In the genomic region with DNA sequence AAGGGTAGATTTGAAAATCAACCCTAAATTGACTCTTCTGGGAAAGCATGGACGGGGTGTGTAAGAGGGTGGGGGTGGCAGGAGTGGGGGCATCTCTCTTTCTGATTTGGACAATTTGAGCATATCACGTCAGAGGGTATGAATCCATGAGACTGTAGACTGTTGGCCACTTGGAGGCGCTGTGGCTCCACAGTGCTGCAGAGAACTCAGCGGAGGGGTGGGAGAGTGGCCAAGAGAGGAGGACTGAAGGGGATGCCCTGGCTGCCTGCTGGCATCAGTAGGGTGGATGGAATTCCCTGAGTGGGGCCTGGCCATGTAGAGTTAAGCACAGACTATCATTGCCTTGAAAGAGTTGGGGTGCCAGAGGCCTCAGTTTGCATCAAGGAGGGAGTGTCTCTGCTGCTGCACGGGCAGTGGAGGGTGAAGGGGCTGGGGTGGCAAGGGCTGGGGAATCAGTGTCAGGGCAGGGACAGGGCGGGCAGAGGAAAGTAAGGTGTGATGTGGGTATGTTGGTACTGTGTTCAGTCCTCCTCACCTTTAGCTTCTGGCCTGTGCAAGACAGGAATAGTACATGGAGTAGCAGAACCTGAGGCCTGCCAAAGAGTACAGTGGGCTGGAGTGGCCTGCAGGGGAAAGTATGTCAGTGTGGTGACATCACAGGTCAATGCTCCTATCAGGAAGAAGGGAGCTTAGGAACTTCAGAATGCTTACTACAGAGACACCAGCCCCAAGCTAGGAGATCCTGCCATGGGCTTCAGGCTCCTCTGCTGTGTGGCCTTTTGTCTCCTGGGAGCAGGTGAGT, we compare ENCODE assay signal across 8 cellular contexts.
DNase-seq lines count a peak whose midpoint lies in the region; ATAC-seq and TF ChIP-seq lines count a peak whose summit lies in the region.

No MANE protein-coding gene starts in this region.

- TF ChIP-seq POLR2A in NB4 (IDR thresholded peaks at IDR 0.05; ENCODE audit: extremely low read depth, insufficient read length): no peak

- no CpG with 5 or more reads among the region's 6 CpGs for WGBS in mesendoderm (ENCODE audit: extremely low coverage, insufficient coverage, low lambda C conversion rate)

- CTCF ChIA-PET in activated naive CD4-positive, alpha-beta T cell treated with anti-CD3 and anti-CD28 coated beads for 36 hours (lab: Charles Lee): interaction anchor here (0.9 to 2.3 kb wide), 5 partner anchors 11 to 823 kb away, joined by 3 to 6 read pairs (median 4); no protein-coding TSS in a partner anchor

- intact Hi-C loops in activated naive CD4-positive, alpha-beta T cell treated with anti-CD3 and anti-CD28 coated beads for 36 hours (cut with micrococcal nuclease): loop anchor here (1.0 kb wide), 1 partner anchor 92 kb away; no protein-coding TSS in a partner anchor

- peak overlapping the region; percentile 42 for H3K4me3 Mint-ChIP-seq in activated naive CD4-positive, alpha-beta T cell treated with anti-CD3 and anti-CD28 coated beads for 36 hours

- no peaks in the 10 kb centered on the region for H3K4me1 ChIP-seq in mesendoderm (ENCODE audit: control insufficient read depth, low read depth, low read length)

- no peaks in the 10 kb centered on the region for H3K27me3 Mint-ChIP-seq in activated naive CD4-positive, alpha-beta T cell treated with anti-CD3 and anti-CD28 coated beads for 36 hours (ENCODE audit: low read depth)

- no peaks in the 10 kb centered on the region for H3K79me1 ChIP-seq in mesendoderm (ENCODE audit: low read length)

- no peaks in the 10 kb centered on the region for H3K36me3 Mint-ChIP-seq in activated naive CD4-positive, alpha-beta T cell treated with anti-CD3 and anti-CD28 coated beads for 36 hours (ENCODE audit: low read depth)

- no peak overlapping the region for H2AK5ac ChIP-seq in mesendoderm (ENCODE audit: low read length)

- H3K4me3 ChIP-seq in GM12864 (ENCODE audit: low read depth, low read length): no peak overlapping the region
- H3K4me3 ChIP-seq in NB4 (ENCODE audit: low read depth, low read length): no peak overlapping the region
- no peak overlapping the region for H3K4me3 ChIP-seq in mesendoderm (ENCODE audit: low read length)

- H3K18ac ChIP-seq in mesendoderm (ENCODE audit: low read length): no peak overlapping the region

- H3K9me3 Mint-ChIP-seq in activated naive CD4-positive, alpha-beta T cell treated with anti-CD3 and anti-CD28 coated beads for 36 hours: no peaks in the 10 kb centered on the region

- H3K36me3 ChIP-seq in mesendoderm (ENCODE audit: control insufficient read depth, insufficient read depth, low read length): no peaks in the 10 kb centered on the region

- no peak overlapping the region for H2BK120ac ChIP-seq in mesendoderm (ENCODE audit: low read depth, low read length)

- H3K4ac ChIP-seq in mesendoderm (ENCODE audit: low read depth, low read length): no peak overlapping the region

- no peak overlapping the region for H4K5ac ChIP-seq in mesendoderm (ENCODE audit: low read length)

- no peak overlapping the region for H3K23ac ChIP-seq in mesendoderm (ENCODE audit: low read length)

- peak overlapping the region; percentile 2 for H3K27ac Mint-ChIP-seq in activated naive CD4-positive, alpha-beta T cell treated with anti-CD3 and anti-CD28 coated beads for 36 hours

- H3K79me2 ChIP-seq in mesendoderm (ENCODE audit: control insufficient read depth, insufficient read depth, low read length): no peaks in the 10 kb centered on the region

- no peak for ATAC-seq in GM21737 (IDR thresholded peaks at IDR 0.05; ENCODE audit: unreplicated experiment)

- no peak overlapping the region for H3K4me2 ChIP-seq in mesendoderm (ENCODE audit: low read length)

- H3K27me3 ChIP-seq in mesendoderm (ENCODE audit: insufficient read depth, low read length, poor library complexity): no peaks in the 10 kb centered on the region

- H3K56ac ChIP-seq in mesendoderm (ENCODE audit: low read length): no peak overlapping the region

- H4K8ac ChIP-seq in mesendoderm (ENCODE audit: low read depth, low read length): no peak overlapping the region

- H3K27ac ChIP-seq in mesendoderm (ENCODE audit: low read depth, low read length): no peak overlapping the region

- DNase-seq in GM12864 (ENCODE audit: low read depth) (no peak), NB4 (ENCODE audit: low read depth) (peak; percentile 71), mesendoderm (peak; percentile 78), SW480 (ENCODE audit: low spot score) (no peak), NCI-H1048 (lab: John Stamatoyannopoulos, UW) (no peak), T1000 (lab: John Stamatoyannopoulos, UW) (no peak)
- peak; percentile 72 for DNase-seq in activated naive CD4-positive, alpha-beta T cell treated with anti-CD3 and anti-CD28 coated beads for 36 hours

- no peak overlapping the region for H2BK15ac ChIP-seq in mesendoderm (replicated peaks; ENCODE audit: low read depth)

- H3K4me1 Mint-ChIP-seq in activated naive CD4-positive, alpha-beta T cell treated with anti-CD3 and anti-CD28 coated beads for 36 hours (ENCODE audit: low read depth): no peaks in the 10 kb centered on the region

- TF ChIP-seq CTCF in GM12864 (IDR thresholded peaks at IDR 0.05; ENCODE audit: low read depth, low read length, missing control alignments) (peak; percentile 54), NB4 (IDR thresholded peaks at IDR 0.05; ENCODE audit: low read depth, low read length) (peak; percentile 72)

- H2BK5ac ChIP-seq in mesendoderm (ENCODE audit: low read length): no peak overlapping the region

- no peak overlapping the region for H3K9ac ChIP-seq in mesendoderm (ENCODE audit: low read length)

Comparison
In these comparisons a context has a peak if more than half of its experiments do, and no peak if none do; other contexts are left out.
1. DNase-seq: peak in NB4 (single experiment), activated naive CD4-positive, alpha-beta T cell treated with anti-CD3 and anti-CD28 coated beads for 36 hours (single experiment) and mesendoderm (single experiment); none in GM12864 (single experiment), SW480 (single experiment), NCI-H1048 (single experiment) and T1000 (single experiment).